In the genomic region with DNA sequence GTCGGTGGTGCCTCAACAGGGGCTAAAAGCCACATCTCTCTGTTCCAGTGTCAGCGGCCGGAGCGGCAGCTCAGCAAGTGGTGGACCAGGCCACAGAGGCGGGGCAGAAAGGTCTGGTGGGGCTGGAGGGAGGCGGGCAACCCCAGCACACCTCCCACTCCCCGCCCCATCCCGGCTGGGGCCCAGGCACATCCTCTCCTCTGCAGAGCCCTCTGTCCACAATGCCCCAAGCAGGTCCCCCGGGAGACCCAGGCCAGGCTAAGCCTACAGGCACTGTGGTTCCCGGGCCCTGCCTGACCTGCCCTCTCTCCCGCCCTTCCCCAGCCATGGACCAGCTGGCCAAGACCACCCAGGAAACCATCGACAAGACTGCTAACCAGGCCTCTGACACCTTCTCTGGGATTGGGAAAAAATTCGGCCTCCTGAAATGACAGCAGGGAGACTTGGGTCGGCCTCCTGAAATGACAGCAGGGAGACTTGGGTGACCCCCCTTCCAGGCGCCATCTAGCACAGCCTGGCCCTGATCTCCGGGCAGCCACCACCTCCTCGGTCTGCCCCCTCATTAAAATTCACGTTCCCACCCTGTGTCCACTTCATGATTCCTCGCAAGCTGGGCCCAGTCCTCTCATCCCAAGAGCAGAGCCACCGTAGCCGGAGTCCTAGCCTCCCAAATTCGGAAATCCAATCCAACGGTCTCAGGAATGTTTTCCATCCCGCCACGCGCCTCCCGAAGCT, we compare ENCODE assay signal across 8 cellular contexts. TPM values are rescaled to one million over a fixed set of nuclear protein-coding genes. Genes with fewer than 3 reads are reported as not detected.
DNase-seq lines count a peak whose midpoint lies in the region; ATAC-seq and TF ChIP-seq lines count a peak whose summit lies in the region.

No MANE protein-coding gene starts in this region.

- peak; percentile 73 to 89 for TF ChIP-seq POLR2A in uterus (IDR thresholded peaks at IDR 0.05)

- H3K9ac ChIP-seq in endocrine pancreas (ENCODE audit: control insufficient read depth, insufficient read depth, low read length) = peak overlapping the region; percentile 62

- peaks cover 51% of the 10 kb centered on the region for H3K4me1 Mint-ChIP-seq in mesothelial cell of epicardium

- DNase-seq in GM12865 (ENCODE audit: low read depth) = no peak
- DNase-seq in RWPE1 (ENCODE audit: low spot score) = peak; percentile 69
- DNase-seq in mesothelial cell of epicardium (ENCODE audit: low spot score in 2 of 2, unreplicated experiment in 2 of 2) = no peak
- DNase-seq in uterus = peak; percentile 91 to 92
- DNase-seq in effector CD8-positive, alpha-beta T cell (lab: John Stamatoyannopoulos, UW) = no peak
- DNase-seq in NCI-H1092 (lab: John Stamatoyannopoulos, UW) = no peak

- H3K27me3 Mint-ChIP-seq in mesothelial cell of epicardium (ENCODE audit: low read depth) = peaks cover 7% of the 10 kb centered on the region

- CTCF ChIA-PET in RWPE1 (lab: Yijun Ruan, JAX) = interaction anchor here (0.5 to 3.2 kb wide), 5 partner anchors 10 to 228 kb away, joined by 3 to 21 read pairs (median 4); no protein-coding TSS in a partner anchor

- TF ChIP-seq CTCF in GM12865 (IDR thresholded peaks at IDR 0.05; ENCODE audit: insufficient read depth, low read depth, low read length, missing control alignments) (no peak), RWPE1 (conservative IDR thresholded peaks at IDR 0.05; ENCODE audit: low read depth) (no peak), mesothelial cell of epicardium (IDR thresholded peaks at IDR 0.05; ENCODE audit: unreplicated experiment) (no peak), uterus (IDR thresholded peaks at IDR 0.05) (no peak)

- POLR2A ChIA-PET in RWPE1 (lab: Yijun Ruan, JAX; ENCODE audit: low non-redundant PET) = interaction anchor here (0.6 to 2.6 kb wide), 8 partner anchors 10 to 232 kb away, joined by 3 to 18 read pairs (median 4); a partner anchor contains a TSS

- peak overlapping the region; percentile 77 for H3K27ac Mint-ChIP-seq in mesothelial cell of epicardium

- H3K9me3 ChIP-seq in endocrine pancreas (ENCODE audit: control insufficient read depth, low read length) = no peaks in the 10 kb centered on the region
- no peaks in the 10 kb centered on the region for H3K9me3 ChIP-seq in uterus

- H3K27me3 ChIP-seq in endocrine pancreas (ENCODE audit: control insufficient read depth, insufficient read depth, low read length) = no peaks in the 10 kb centered on the region
- H3K27me3 ChIP-seq in uterus = no peaks in the 10 kb centered on the region

- no peak for ATAC-seq in HG03520 (IDR thresholded peaks at IDR 0.05; ENCODE audit: unreplicated experiment)

- H3K36me3 ChIP-seq in endocrine pancreas (ENCODE audit: control insufficient read depth, insufficient read depth, low read length) (no peaks in the 10 kb centered on the region), uterus (no peaks in the 10 kb centered on the region)

- H3K36me3 Mint-ChIP-seq in mesothelial cell of epicardium = no peaks in the 10 kb centered on the region

- no peaks in the 10 kb centered on the region for H3K9me3 Mint-ChIP-seq in mesothelial cell of epicardium

- H3K27ac ChIP-seq in RWPE1 (peak overlapping the region; percentile 100), uterus (peak overlapping the region; percentile 98 to 99)

- H3K4me3 Mint-ChIP-seq in mesothelial cell of epicardium = peak overlapping the region; percentile 83

- peak overlapping the region; percentile 58 for H3K4me3 ChIP-seq in GM12865 (ENCODE audit: low read depth, low read length)
- H3K4me3 ChIP-seq in endocrine pancreas (ENCODE audit: control insufficient read depth, insufficient read depth, low read length) = no peak overlapping the region
- H3K4me3 ChIP-seq in uterus = peak overlapping the region; percentile 55 to 79

- intact Hi-C loops in uterus (cut with DNase I; ENCODE audit: low total_unique reads) = no loop called here

- H3K4me1 ChIP-seq in endocrine pancreas (ENCODE audit: control insufficient read depth, insufficient read depth, low read length) (no peaks in the 10 kb centered on the region), uterus (peaks cover 0 to 29% of the 10 kb centered on the region in 2 donors)

RNA-seq across cellular contexts. Expression of a gene that starts 2.0 kb away (rescaled TPM):
- total RNA-seq in mesothelial cell of epicardium = 0.29 TPM in 1 of 3 replicates, not detected in the others
- total RNA-seq in uterus = 100 to 1,000 TPM in 3 of 4 donors, 1 to 10 TPM in 1; 8.5 to 368 (median 275) TPM

RNA-seq across cellular contexts. Expression of a gene that starts 11.9 kb away (rescaled TPM):
- 92.0 to 104 TPM (median 98.5 TPM) in 3 replicates for total RNA-seq in mesothelial cell of epicardium
- total RNA-seq in uterus = 10 to 100 TPM in 3 of 4 donors, 1 to 10 TPM in 1; 5.5 to 68.6 (median 36.2) TPM

RNA-seq across cellular contexts. Expression of a gene that starts 12.9 kb away (rescaled TPM):
- total RNA-seq in mesothelial cell of epicardium (6.5 to 9.8 TPM (median 7.2 TPM) in 3 replicates), uterus (100 to 1,000 TPM in 1 of 4 donors, 10 to 100 TPM in 3; 45.0 to 133 (median 74.2) TPM)

RNA-seq across cellular contexts. Expression of a gene that starts 49.8 kb away (rescaled TPM):
- not detected in 3 replicates for total RNA-seq in mesothelial cell of epicardium
- not detected for total RNA-seq in uterus

Comparison
In these comparisons a context has a peak if more than half of its experiments do, and no peak if none do; other contexts are left out.
1. DNase-seq: peak in RWPE1 (single experiment) and uterus (2 of 2); none in GM12865 (single experiment), mesothelial cell of epicardium (0 of 2), effector CD8-positive, alpha-beta T cell (single experiment) and NCI-H1092 (single experiment).